Comparison of ENCODE assay signal across 8 cellular contexts in the genomic region with DNA sequence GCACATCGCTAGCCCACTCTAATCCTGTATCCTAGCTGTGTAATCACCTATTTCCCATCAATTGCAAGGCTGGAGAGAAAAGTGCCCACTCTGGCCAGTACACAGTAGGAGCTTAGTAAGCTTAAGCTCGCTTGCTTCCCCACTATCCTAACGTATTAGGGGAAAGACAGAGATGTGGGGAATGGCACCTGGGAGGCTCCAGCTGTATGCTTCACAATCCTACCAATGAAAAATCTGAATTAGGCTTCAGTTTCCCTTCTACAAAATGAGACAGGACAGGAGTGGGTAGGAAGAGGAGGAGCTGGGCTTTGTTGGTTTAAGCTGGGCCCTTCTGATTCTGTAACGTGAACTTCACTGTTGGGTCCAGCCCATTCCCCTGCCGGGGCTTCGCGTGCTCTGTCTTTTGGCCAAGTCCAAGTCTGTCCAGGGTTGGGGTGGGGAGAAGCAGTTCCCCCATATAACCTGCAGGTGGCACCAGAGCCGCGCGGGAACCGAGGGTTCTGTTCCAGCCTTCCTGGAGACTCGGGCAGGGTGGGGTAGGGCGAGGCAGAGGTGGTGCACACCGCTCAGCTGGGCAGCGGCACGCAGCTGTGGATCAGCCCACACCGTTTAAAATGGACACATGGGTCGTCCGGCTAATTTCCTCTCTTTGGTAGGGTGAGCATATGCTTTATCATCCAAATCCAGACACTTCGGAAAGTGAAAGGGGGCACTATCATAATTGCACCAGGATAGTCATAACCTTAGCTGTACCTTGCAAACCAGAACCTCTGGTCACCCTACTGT.
DNase-seq lines count a peak whose midpoint lies in the region; ATAC-seq, FAIRE-seq and TF ChIP-seq lines count a peak whose summit lies in the region.

No MANE protein-coding gene starts in this region.

- peaks cover 3% of the 10 kb centered on the region for H3K4me1 Mint-ChIP-seq in activated T-helper 17 cell treated with anti-CD3 and anti-CD28 coated beads, Interleukin-2, amount 50 U/mL, for 72 hours

- FAIRE-seq in RCC 7860 (lab: Jason Lieb, UNC), result no peak

- H3K4me3 ChIP-seq in AG10803 (ENCODE audit: low read length) (peak overlapping the region; percentile 44), fibroblast of villous mesenchyme (ENCODE audit: low read depth, low read length) (peak overlapping the region; percentile 38)

- H3K27ac Mint-ChIP-seq in activated T-helper 17 cell treated with anti-CD3 and anti-CD28 coated beads, Interleukin-2, amount 50 U/mL, for 72 hours, result no peak overlapping the region

- peak; percentile 74 for ATAC-seq in GM18909 (IDR thresholded peaks at IDR 0.05; ENCODE audit: poor library complexity, unreplicated experiment)
- ATAC-seq in activated T-helper 17 cell treated with anti-CD3 and anti-CD28 coated beads, Interleukin-2, amount 50 U/mL, for 72 hours (replicated peaks), result peak; percentile 99

- peak; percentile 43 for DNase-seq in AG10803 (ENCODE audit: low read depth)
- DNase-seq in HUDEP-2 (lab: John Stamatoyannopoulos, UW; ENCODE audit: unreplicated experiment in 76 of 76), result peak in 69 of 76 experiments; percentile 9 to 81 (median 59)
- DNase-seq in RCC 7860 (ENCODE audit: low spot score), result peak; percentile 31
- peak; percentile 65 for DNase-seq in fibroblast of villous mesenchyme (ENCODE audit: low read depth)
- DNase-seq in occipital lobe (lab: John Stamatoyannopoulos, UW), result peak; percentile 65
- DNase-seq in stromal cell of bone marrow (ENCODE audit: low read depth), result peak; percentile 28

- H3K36me3 Mint-ChIP-seq in activated T-helper 17 cell treated with anti-CD3 and anti-CD28 coated beads, Interleukin-2, amount 50 U/mL, for 72 hours (ENCODE audit: low read depth), result no peaks in the 10 kb centered on the region

- H3K27me3 Mint-ChIP-seq in activated T-helper 17 cell treated with anti-CD3 and anti-CD28 coated beads, Interleukin-2, amount 50 U/mL, for 72 hours, result peaks cover 4% of the 10 kb centered on the region

- H3K4me3 Mint-ChIP-seq in activated T-helper 17 cell treated with anti-CD3 and anti-CD28 coated beads, Interleukin-2, amount 50 U/mL, for 72 hours, result peak overlapping the region; percentile 55

- H3K9me3 Mint-ChIP-seq in activated T-helper 17 cell treated with anti-CD3 and anti-CD28 coated beads, Interleukin-2, amount 50 U/mL, for 72 hours, result no peaks in the 10 kb centered on the region

- TF ChIP-seq CTCF in AG10803 (conservative IDR thresholded peaks at IDR 0.05; ENCODE audit: low read length) (peak; percentile 92), fibroblast of villous mesenchyme (IDR thresholded peaks at IDR 0.05; ENCODE audit: insufficient read depth, low read depth, low read length) (peak; percentile 97)

Comparison
In these comparisons a context has a peak if more than half of its experiments do, and no peak if none do; other contexts are left out.
1. Peak in every context shown above with its lines: DNase-seq, ATAC-seq and H3K4me3 ChIP-seq.